1 cellular context compared by ENCODE assay signal in genomic region chr1:34742667-34743270, GRCh38.
TF ChIP-seq lines count a peak whose summit lies in the region.

No MANE protein-coding gene starts in this region.

TF ChIP-seq in IMR-90, 13 proteins besides CTCF, POLR2A, EP300 and RAD21:
- TF ChIP-seq MAZ (IDR thresholded peaks at IDR 0.05; ENCODE audit: borderline replicate concordance, low read depth, low read length): no peak
- no peak for TF ChIP-seq MAFK (IDR thresholded peaks at IDR 0.05; ENCODE audit: low read depth, low read length)
- TF ChIP-seq USF2 (IDR thresholded peaks at IDR 0.05; ENCODE audit: low read depth, low read length): no peak
- peak; percentile 42 for TF ChIP-seq SMC3 (IDR thresholded peaks at IDR 0.05; ENCODE audit: low read depth, low read length)
- TF ChIP-seq CHD1 (IDR thresholded peaks at IDR 0.05; ENCODE audit: low read depth, low read length): no peak
TF ChIP-seq in IMR-90: peak in this region for 1.
